Comparison of ENCODE assay signal across 20 cellular contexts in genomic region chr14:91175296-91175695, GRCh38.
DNase-seq lines count a peak whose midpoint lies in the region; ATAC-seq and TF ChIP-seq lines count a peak whose summit lies in the region.
"Had no signal": no experiment of that assay in that cellular context is flagged by ENCODE, and none has a peak within 500 bp of the region (broad histone marks: within the 10 kb centered on the region; RNA-seq: fewer than 3 reads in every experiment).

No MANE protein-coding gene starts in this region.

- 94% methylated on average over 3 of the region's 3 CpGs for WGBS in suprapubic skin

- no peak for DNase-seq in activated naive CD4-positive, alpha-beta T cell treated with anti-CD3 and anti-CD28 coated beads, Interleukin-2, amount 10 ng/mL, durations not matched to agents 7 days and 5 days
- no peak for DNase-seq in activated naive CD4-positive, alpha-beta T cell treated with Interleukin-2 at 50 U/mL for 16 hours
- DNase-seq in activated CD8-positive, alpha-beta T cell treated with anti-CD3 and anti-CD28 coated beads, Interleukin-2, amount 10 ng/mL, durations not matched to agents 7 days and 5 days, result no peak
- peak in 29 of 61 donors; percentile 7 to 76 (median 27) for DNase-seq in caudate nucleus (lab: John Stamatoyannopoulos, UW)
- no peak for DNase-seq in stimulated activated effector memory CD8-positive, alpha-beta T cell treated with anti-CD3 and anti-CD28 coated beads, Interleukin-12 subunit alpha, Interleukin-12 subunit beta, amount 100 ng/mL, for 72 hours (ENCODE audit: low spot score in 2 of 2)
- no peak for DNase-seq in NCI-H524 treated with DMSO at 0.1 percent for 48 hours (lab: John Stamatoyannopoulos, UW)
- DNase-seq in suprapubic skin (ENCODE audit: low spot score in 2 of 2), result no peak
- DNase-seq: DMS53; GDM1; H7; NCI-H1105; NCI-H2029; NCI-H510A treated with DMSO at 0.1 percent for 48 hours; NCI-H774; NK-92 treated with Interleukin-12 subunit alpha and Interleukin-12 subunit beta, amount 100 ng/mL, for 24 hours; SIG-M5 had no signal

- peaks cover 4% of the 10 kb centered on the region for H3K4me1 ChIP-seq in suprapubic skin

- H3K9me3 Mint-ChIP-seq in activated naive CD4-positive, alpha-beta T cell treated with anti-CD3 and anti-CD28 coated beads, Interleukin-2, amount 10 ng/mL, durations not matched to agents 7 days and 5 days, result no peaks in the 10 kb centered on the region
- H3K9me3 Mint-ChIP-seq in activated CD8-positive, alpha-beta T cell treated with anti-CD3 and anti-CD28 coated beads, Interleukin-2, amount 10 ng/mL, durations not matched to agents 7 days and 5 days (ENCODE audit: insufficient read depth), result no peaks in the 10 kb centered on the region
- no peaks in the 10 kb centered on the region for H3K9me3 Mint-ChIP-seq in stimulated activated effector memory CD8-positive, alpha-beta T cell treated with anti-CD3 and anti-CD28 coated beads, Interleukin-12 subunit alpha, Interleukin-12 subunit beta, amount 100 ng/mL, for 72 hours
- H3K9me3 Mint-ChIP-seq: IgD-negative memory B cell had no signal

- peaks cover 50% of the 10 kb centered on the region for H3K36me3 ChIP-seq in suprapubic skin

- H3K27me3 ChIP-seq in suprapubic skin, result no peaks in the 10 kb centered on the region

- no peak for TF ChIP-seq POLR2A in suprapubic skin (IDR thresholded peaks at IDR 0.05)

- ATAC-seq in activated CD8-positive, alpha-beta T cell treated with anti-CD3 and anti-CD28 coated beads, Interleukin-2, amount 10 ng/mL, durations not matched to agents 7 days and 5 days, result no peak
- no peak for ATAC-seq in stimulated activated effector memory CD8-positive, alpha-beta T cell treated with anti-CD3 and anti-CD28 coated beads, Interleukin-12 subunit alpha, Interleukin-12 subunit beta, amount 100 ng/mL, for 72 hours
- ATAC-seq: Panc1 had no signal

- TF ChIP-seq CTCF in suprapubic skin (IDR thresholded peaks at IDR 0.05), result no peak

- TF ChIP-seq EP300 in suprapubic skin (IDR thresholded peaks at IDR 0.05), result no peak

- H3K27ac ChIP-seq in caudate nucleus (ENCODE audit: low read depth, low read length) (peak overlapping the region; percentile 65), suprapubic skin (no peak overlapping the region)

- POLR2A ChIA-PET in activated CD8-positive, alpha-beta T cell treated with anti-CD3 and anti-CD28 coated beads, Interleukin-2, amount 10 ng/mL, durations not matched to agents 7 days and 5 days (lab: Charles Lee), result interaction anchor here (1.1 to 5.8 kb wide), 2 partner anchors 69 to 115 kb away, joined by 3 to 55 read pairs; partner anchors contain the start of genes GPR68 and RPS6KA5

- no peaks in the 10 kb centered on the region for H3K9me3 ChIP-seq in suprapubic skin

- no peaks in the 10 kb centered on the region for H3K27me3 Mint-ChIP-seq in activated naive CD4-positive, alpha-beta T cell treated with anti-CD3 and anti-CD28 coated beads, Interleukin-2, amount 10 ng/mL, durations not matched to agents 7 days and 5 days
- H3K27me3 Mint-ChIP-seq in activated CD8-positive, alpha-beta T cell treated with anti-CD3 and anti-CD28 coated beads, Interleukin-2, amount 10 ng/mL, durations not matched to agents 7 days and 5 days (ENCODE audit: low read depth), result no peaks in the 10 kb centered on the region
- H3K27me3 Mint-ChIP-seq: B cell, IgD-negative memory B cell had no signal

- CTCF ChIA-PET in activated naive CD4-positive, alpha-beta T cell treated with anti-CD3 and anti-CD28 coated beads, Interleukin-2, amount 10 ng/mL, durations not matched to agents 7 days and 5 days (lab: Charles Lee), result interaction anchor here (0.9 to 13.3 kb wide), 15 partner anchors 10 to 416 kb away, joined by 3 to 229 read pairs (median 5); partner anchors contain the start of gene RPS6KA5
- CTCF ChIA-PET in activated CD8-positive, alpha-beta T cell treated with anti-CD3 and anti-CD28 coated beads, Interleukin-2, amount 10 ng/mL, durations not matched to agents 7 days and 5 days (lab: Charles Lee), result interaction anchor here (0.8 to 9.8 kb wide), 11 partner anchors 9 to 276 kb away, joined by 3 to 179 read pairs (median 12); partner anchors contain the start of genes DGLUCY, GPR68 and RPS6KA5

- peaks cover 16% of the 10 kb centered on the region for H3K4me1 Mint-ChIP-seq in activated naive CD4-positive, alpha-beta T cell treated with anti-CD3 and anti-CD28 coated beads, Interleukin-2, amount 10 ng/mL, durations not matched to agents 7 days and 5 days
- peaks cover 33% of the 10 kb centered on the region for H3K4me1 Mint-ChIP-seq in activated CD8-positive, alpha-beta T cell treated with anti-CD3 and anti-CD28 coated beads, Interleukin-2, amount 10 ng/mL, durations not matched to agents 7 days and 5 days (ENCODE audit: low read depth)
- peaks cover 27% of the 10 kb centered on the region for H3K4me1 Mint-ChIP-seq in stimulated activated effector memory CD8-positive, alpha-beta T cell treated with anti-CD3 and anti-CD28 coated beads, Interleukin-12 subunit alpha, Interleukin-12 subunit beta, amount 100 ng/mL, for 72 hours
- H3K4me1 Mint-ChIP-seq: CD14-positive monocyte had no signal

- no peak overlapping the region for H3K4me3 ChIP-seq in suprapubic skin

- peak overlapping the region; percentile 67 for H3K27ac Mint-ChIP-seq in activated naive CD4-positive, alpha-beta T cell treated with anti-CD3 and anti-CD28 coated beads, Interleukin-2, amount 10 ng/mL, durations not matched to agents 7 days and 5 days
- H3K27ac Mint-ChIP-seq in activated CD8-positive, alpha-beta T cell treated with anti-CD3 and anti-CD28 coated beads, Interleukin-2, amount 10 ng/mL, durations not matched to agents 7 days and 5 days, result peak overlapping the region; percentile 57
- peak overlapping the region; percentile 67 for H3K27ac Mint-ChIP-seq in stimulated activated effector memory CD8-positive, alpha-beta T cell treated with anti-CD3 and anti-CD28 coated beads, Interleukin-12 subunit alpha, Interleukin-12 subunit beta, amount 100 ng/mL, for 72 hours
- H3K27ac Mint-ChIP-seq: B cell had no signal

- no peak overlapping the region for H3K4me3 Mint-ChIP-seq in activated naive CD4-positive, alpha-beta T cell treated with anti-CD3 and anti-CD28 coated beads, Interleukin-2, amount 10 ng/mL, durations not matched to agents 7 days and 5 days
- no peak overlapping the region for H3K4me3 Mint-ChIP-seq in activated CD8-positive, alpha-beta T cell treated with anti-CD3 and anti-CD28 coated beads, Interleukin-2, amount 10 ng/mL, durations not matched to agents 7 days and 5 days
- H3K4me3 Mint-ChIP-seq in stimulated activated effector memory CD8-positive, alpha-beta T cell treated with anti-CD3 and anti-CD28 coated beads, Interleukin-12 subunit alpha, Interleukin-12 subunit beta, amount 100 ng/mL, for 72 hours, result no peak overlapping the region
- H3K4me3 Mint-ChIP-seq: B cell, CD14-positive monocyte had no signal

- H3K36me3 Mint-ChIP-seq in activated naive CD4-positive, alpha-beta T cell treated with anti-CD3 and anti-CD28 coated beads, Interleukin-2, amount 10 ng/mL, durations not matched to agents 7 days and 5 days, result peaks cover 33% of the 10 kb centered on the region
- peaks cover 51% of the 10 kb centered on the region for H3K36me3 Mint-ChIP-seq in activated CD8-positive, alpha-beta T cell treated with anti-CD3 and anti-CD28 coated beads, Interleukin-2, amount 10 ng/mL, durations not matched to agents 7 days and 5 days (ENCODE audit: low read depth)
- H3K36me3 Mint-ChIP-seq in stimulated activated effector memory CD8-positive, alpha-beta T cell treated with anti-CD3 and anti-CD28 coated beads, Interleukin-12 subunit alpha, Interleukin-12 subunit beta, amount 100 ng/mL, for 72 hours, result peaks cover 70% of the 10 kb centered on the region
